Comparison of ENCODE assay signal across 20 cellular contexts in the genomic region with DNA sequence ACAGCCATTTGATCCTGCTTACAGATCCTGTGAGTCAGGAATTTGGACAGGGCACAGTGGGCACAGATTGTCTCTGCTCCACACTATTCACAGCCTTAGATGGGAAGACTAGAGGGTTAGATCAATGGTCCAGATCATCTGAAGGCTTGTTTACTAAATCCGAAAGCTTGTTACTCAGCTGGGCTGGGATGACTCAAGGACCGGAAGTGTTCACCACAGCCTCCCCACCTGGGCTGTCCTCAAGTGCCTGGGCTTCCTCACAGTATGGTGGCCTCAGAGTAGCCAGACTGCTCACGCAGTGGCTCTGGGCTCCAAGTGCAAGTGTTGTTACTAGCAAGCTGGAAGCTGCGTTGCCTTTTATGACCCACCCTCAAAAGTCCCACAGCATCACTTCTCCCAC.
"Had no signal": no experiment of that assay in that cellular context is flagged by ENCODE, and none has a peak within 500 bp of the region (broad histone marks: within the 10 kb centered on the region; RNA-seq: fewer than 3 reads in every experiment).

No MANE protein-coding gene starts in this region.

- H3K9me3 ChIP-seq: prostate gland, suprapubic skin had no signal

- ATAC-seq: esophagus mucosa, left lobe of liver, right cardiac atrium had no signal

- DNase-seq: activated B cell treated with CpG ODN at 0.5 μM for 24 hours; activated CD4-positive, alpha-beta T cell treated with anti-CD3 and anti-CD28 coated beads, Interleukin-2, amount 50 U/mL, for 1 hour; activated naive CD4-positive, alpha-beta T cell; anterior cingulate cortex; brain microvascular endothelial cell; mammary epithelial cell; right cardiac atrium; stimulated activated CD4-positive, alpha-beta T cell treated with anti-CD3 and anti-CD28 coated beads, Interleukin-15, amount 100 ng/mL, for 24 hours; stimulated activated CD4-positive, alpha-beta T cell treated with anti-CD3 and anti-CD28 coated beads, Interleukin-4, amount 100 ng/mL, for 4 hours; stimulated activated CD8-positive, alpha-beta memory T cell treated with anti-CD3 and anti-CD28 coated beads, Interleukin-4, amount 100 ng/mL, for 48 hours had no signal

- H3K4me1 Mint-ChIP-seq: activated B cell treated with CpG ODN at 0.5 μM for 24 hours; central memory CD8-positive, alpha-beta T cell; neural crest cell had no signal

- H3K4me3 Mint-ChIP-seq: activated B cell treated with CpG ODN at 0.5 μM for 24 hours; central memory CD8-positive, alpha-beta T cell; neural crest cell; stimulated activated naive CD8-positive, alpha-beta T cell treated with anti-CD3 and anti-CD28 coated beads, Interleukin-15, Interleukin-2, amounts not matched to agents 100 ng/mL and 50 ng/mL, for 24 hours; type B pancreatic cell had no signal

- H3K27me3 ChIP-seq: brain microvascular endothelial cell, suprapubic skin had no signal

- H3K36me3 ChIP-seq: brain microvascular endothelial cell, prostate gland, suprapubic skin had no signal

- H3K9me3 Mint-ChIP-seq: activated B cell treated with CpG ODN at 0.5 μM for 24 hours; central memory CD8-positive, alpha-beta T cell; stimulated activated naive CD8-positive, alpha-beta T cell treated with anti-CD3 and anti-CD28 coated beads, Interleukin-15, Interleukin-2, amounts not matched to agents 100 ng/mL and 50 ng/mL, for 24 hours; type B pancreatic cell had no signal

- H3K27ac Mint-ChIP-seq: activated B cell treated with CpG ODN at 0.5 μM for 24 hours; stimulated activated naive CD8-positive, alpha-beta T cell treated with anti-CD3 and anti-CD28 coated beads, Interleukin-15, Interleukin-2, amounts not matched to agents 100 ng/mL and 50 ng/mL, for 24 hours; type B pancreatic cell had no signal

- H3K4me1 ChIP-seq: prostate gland, suprapubic skin had no signal

- H3K4me3 ChIP-seq: coronary artery, prostate gland, skin epidermis, suprapubic skin had no signal

- H3K36me3 Mint-ChIP-seq: type B pancreatic cell had no signal

- H3K27ac ChIP-seq: brain microvascular endothelial cell, coronary artery, prostate gland, skin epidermis, suprapubic skin had no signal
